7 cellular contexts compared by ENCODE assay signal in the genomic region with DNA sequence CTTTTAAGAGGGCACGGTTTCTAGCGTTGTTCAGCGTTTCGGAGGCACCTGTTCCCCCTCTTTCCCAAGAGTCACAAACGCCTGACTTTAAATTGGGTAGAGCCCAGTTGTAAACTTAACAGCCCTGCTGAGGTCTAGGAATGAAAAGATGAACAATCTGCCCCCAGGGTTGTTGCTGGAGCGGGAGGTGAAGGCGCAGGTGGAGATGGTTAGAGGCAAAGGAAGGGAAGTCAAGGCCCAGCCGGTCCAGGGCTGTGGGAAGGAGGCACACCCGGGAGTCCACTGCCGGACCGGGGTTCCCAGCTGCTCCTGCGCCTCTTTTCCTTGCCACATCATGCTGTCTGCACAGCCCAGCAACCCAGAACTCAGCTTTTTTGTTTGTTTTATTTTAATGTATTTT. TPM values are rescaled to one million over a fixed set of nuclear protein-coding genes. Genes with fewer than 3 reads are reported as not detected.
A peak's percentile ranks its signal among the peaks of the same experiment; 100 is the strongest.
DNase-seq lines count a peak whose midpoint lies in the region; ATAC-seq and TF ChIP-seq lines count a peak whose summit lies in the region.

No MANE protein-coding gene starts in this region.

- H3K27ac Mint-ChIP-seq in activated T-helper 2 cell treated with anti-CD3 and anti-CD28 coated beads, Interferon-gamma antibody, Interleukin-2, Interleukin-4, amounts not matched to agents 10 μg/mL and 5 μg/mL and 100 μg/mL, durations not matched to agents 14 hours and 24 hours and 36 hours, result peak overlapping the region; percentile 20
- H3K27ac Mint-ChIP-seq in stimulated activated effector memory CD8-positive, alpha-beta T cell treated with anti-CD3 and anti-CD28 coated beads, Interleukin-12 subunit alpha, Interleukin-12 subunit beta, amount 100 ng/mL, for 72 hours, result no peak overlapping the region
- H3K27ac Mint-ChIP-seq in HFFc6, result no peak overlapping the region

- H3K4me3 Mint-ChIP-seq in activated T-helper 2 cell treated with anti-CD3 and anti-CD28 coated beads, Interferon-gamma antibody, Interleukin-2, Interleukin-4, amounts not matched to agents 10 μg/mL and 5 μg/mL and 100 μg/mL, durations not matched to agents 14 hours and 24 hours and 36 hours (ENCODE audit: low read depth), result peak overlapping the region; percentile 91
- peak overlapping the region; percentile 90 for H3K4me3 Mint-ChIP-seq in stimulated activated effector memory CD8-positive, alpha-beta T cell treated with anti-CD3 and anti-CD28 coated beads, Interleukin-12 subunit alpha, Interleukin-12 subunit beta, amount 100 ng/mL, for 72 hours
- no peak overlapping the region for H3K4me3 Mint-ChIP-seq in HFFc6

- H3K4me1 ChIP-seq in HUES6 (ENCODE audit: control insufficient read depth, insufficient read depth, low read length) (peaks cover 18% of the 10 kb centered on the region), iPS-18a (ENCODE audit: control insufficient read depth, low read depth, low read length) (peaks cover 17% of the 10 kb centered on the region)

- H3K9me3 ChIP-seq in HUES6 (ENCODE audit: control insufficient read depth, insufficient read depth, low read depth, low read length) (no peaks in the 10 kb centered on the region), iPS-18a (ENCODE audit: control insufficient read depth, low read depth, low read length) (no peaks in the 10 kb centered on the region)

- H3K4me3 ChIP-seq in HUES6 (ENCODE audit: low read depth, low read length) (peak overlapping the region; percentile 86), iPS-18a (ENCODE audit: low read length) (peak overlapping the region; percentile 80)

- H3K36me3 ChIP-seq in HUES6 (ENCODE audit: control insufficient read depth, insufficient read depth, low read length) (peaks cover 1% of the 10 kb centered on the region; the same call in 1 of the 2 replicates), iPS-18a (ENCODE audit: control insufficient read depth, low read depth, low read length) (no peaks in the 10 kb centered on the region)

- H3K9me3 Mint-ChIP-seq in activated T-helper 2 cell treated with anti-CD3 and anti-CD28 coated beads, Interferon-gamma antibody, Interleukin-2, Interleukin-4, amounts not matched to agents 10 μg/mL and 5 μg/mL and 100 μg/mL, durations not matched to agents 14 hours and 24 hours and 36 hours, result no peaks in the 10 kb centered on the region
- H3K9me3 Mint-ChIP-seq in stimulated activated effector memory CD8-positive, alpha-beta T cell treated with anti-CD3 and anti-CD28 coated beads, Interleukin-12 subunit alpha, Interleukin-12 subunit beta, amount 100 ng/mL, for 72 hours, result no peaks in the 10 kb centered on the region
- H3K9me3 Mint-ChIP-seq in HFFc6, result no peaks in the 10 kb centered on the region; the same call in 1 of the 2 replicates

- no peaks in the 10 kb centered on the region for H3K36me3 Mint-ChIP-seq in activated T-helper 2 cell treated with anti-CD3 and anti-CD28 coated beads, Interferon-gamma antibody, Interleukin-2, Interleukin-4, amounts not matched to agents 10 μg/mL and 5 μg/mL and 100 μg/mL, durations not matched to agents 14 hours and 24 hours and 36 hours (ENCODE audit: low read depth)
- H3K36me3 Mint-ChIP-seq in stimulated activated effector memory CD8-positive, alpha-beta T cell treated with anti-CD3 and anti-CD28 coated beads, Interleukin-12 subunit alpha, Interleukin-12 subunit beta, amount 100 ng/mL, for 72 hours, result peaks cover 7% of the 10 kb centered on the region
- H3K36me3 Mint-ChIP-seq in HFFc6 (ENCODE audit: low read depth), result peaks cover 5% of the 10 kb centered on the region; the same call in 1 of the 2 replicates

- H3K27ac ChIP-seq in HUES6 (ENCODE audit: low read depth, low read length) (no peak overlapping the region), iPS-18a (ENCODE audit: low read length) (no peak overlapping the region)

- H3K27me3 Mint-ChIP-seq in activated T-helper 2 cell treated with anti-CD3 and anti-CD28 coated beads, Interferon-gamma antibody, Interleukin-2, Interleukin-4, amounts not matched to agents 10 μg/mL and 5 μg/mL and 100 μg/mL, durations not matched to agents 14 hours and 24 hours and 36 hours (ENCODE audit: low read depth), result peaks cover 25% of the 10 kb centered on the region
- peaks cover 24% of the 10 kb centered on the region for H3K27me3 Mint-ChIP-seq in HFFc6 (ENCODE audit: insufficient read depth)

- DNase-seq in activated T-helper 2 cell treated with anti-CD3 and anti-CD28 coated beads, Interferon-gamma antibody, Interleukin-2, Interleukin-4, amounts not matched to agents 10 μg/mL and 5 μg/mL and 100 μg/mL, durations not matched to agents 14 hours and 24 hours and 36 hours (ENCODE audit: low spot score), result no peak
- DNase-seq in stimulated activated effector memory CD8-positive, alpha-beta T cell treated with anti-CD3 and anti-CD28 coated beads, Interleukin-12 subunit alpha, Interleukin-12 subunit beta, amount 100 ng/mL, for 72 hours (ENCODE audit: low spot score in 2 of 2), result no peak
- DNase-seq in cerebellum (ENCODE audit: low spot score) (no peak), HFFc6 (no peak), foreskin melanocyte (no peak)

- peak overlapping the region; percentile 59 for H3K9ac ChIP-seq in HUES6 (ENCODE audit: low read length)
- H3K9ac ChIP-seq in iPS-18a (ENCODE audit: low read length), result peak overlapping the region; percentile 73

- H3K4me1 Mint-ChIP-seq in activated T-helper 2 cell treated with anti-CD3 and anti-CD28 coated beads, Interferon-gamma antibody, Interleukin-2, Interleukin-4, amounts not matched to agents 10 μg/mL and 5 μg/mL and 100 μg/mL, durations not matched to agents 14 hours and 24 hours and 36 hours (ENCODE audit: low read depth), result peaks cover 35% of the 10 kb centered on the region
- H3K4me1 Mint-ChIP-seq in stimulated activated effector memory CD8-positive, alpha-beta T cell treated with anti-CD3 and anti-CD28 coated beads, Interleukin-12 subunit alpha, Interleukin-12 subunit beta, amount 100 ng/mL, for 72 hours, result peaks cover 27% of the 10 kb centered on the region
- peaks cover 25% of the 10 kb centered on the region for H3K4me1 Mint-ChIP-seq in HFFc6 (ENCODE audit: low read depth)

- H3K27me3 ChIP-seq in HUES6 (ENCODE audit: control insufficient read depth, insufficient read depth, low read length), result peaks cover 18% of the 10 kb centered on the region; the same call in 1 of the 2 replicates
- peaks cover 22% of the 10 kb centered on the region for H3K27me3 ChIP-seq in iPS-18a (ENCODE audit: control insufficient read depth, insufficient read depth, low read length)

- intact Hi-C loops in activated T-helper 2 cell treated with anti-CD3 and anti-CD28 coated beads, Interferon-gamma antibody, Interleukin-2, Interleukin-4, amounts not matched to agents 10 μg/mL and 5 μg/mL and 100 μg/mL, durations not matched to agents 14 hours and 24 hours and 36 hours (cut with micrococcal nuclease), result no loop called here

- TF ChIP-seq CTCF in HFFc6 (IDR thresholded peaks at IDR 0.05), result no peak

- ATAC-seq in stimulated activated effector memory CD8-positive, alpha-beta T cell treated with anti-CD3 and anti-CD28 coated beads, Interleukin-12 subunit alpha, Interleukin-12 subunit beta, amount 100 ng/mL, for 72 hours, result no peak

RNA-seq across cellular contexts. Expression of a gene that starts 0.8 kb away (rescaled TPM):
- total RNA-seq in activated T-helper 2 cell treated with anti-CD3 and anti-CD28 coated beads, Interferon-gamma antibody, Interleukin-2, Interleukin-4, amounts not matched to agents 10 μg/mL and 5 μg/mL and 100 μg/mL, durations not matched to agents 14 hours and 24 hours and 36 hours, result 18.4 and 19.6 TPM in 2 replicates
- total RNA-seq in cerebellum, result 36.8 TPM
- total RNA-seq in HFFc6 (2021; fragmentation: NEBNext Ultra II Directional; extraction: Animal tissue kit (Norgen Biotek cat#: 25700)), result under 1 TPM in 3 of 6 experiments, not detected in 3; 0.15 to 0.52 (median 0.28) TPM

RNA-seq across cellular contexts. Expression of a gene that starts 45.0 kb away (rescaled TPM):
- total RNA-seq in activated T-helper 2 cell treated with anti-CD3 and anti-CD28 coated beads, Interferon-gamma antibody, Interleukin-2, Interleukin-4, amounts not matched to agents 10 μg/mL and 5 μg/mL and 100 μg/mL, durations not matched to agents 14 hours and 24 hours and 36 hours, result 45.4 and 51.1 TPM in 2 replicates
- total RNA-seq in cerebellum, result 20.5 TPM
- 10 to 100 TPM; 72.9 to 96.2 (median 84.5) TPM for total RNA-seq in HFFc6 (2021; fragmentation: NEBNext Ultra II Directional; extraction: Animal tissue kit (Norgen Biotek cat#: 25700))

RNA-seq across cellular contexts. Expression of a gene that starts 52.5 kb away (rescaled TPM):
- not detected in 2 replicates for total RNA-seq in activated T-helper 2 cell treated with anti-CD3 and anti-CD28 coated beads, Interferon-gamma antibody, Interleukin-2, Interleukin-4, amounts not matched to agents 10 μg/mL and 5 μg/mL and 100 μg/mL, durations not matched to agents 14 hours and 24 hours and 36 hours
- 1.2 TPM for total RNA-seq in cerebellum
- not detected for total RNA-seq in HFFc6 (2021; fragmentation: NEBNext Ultra II Directional; extraction: Animal tissue kit (Norgen Biotek cat#: 25700))

RNA-seq across cellular contexts. Expression of a gene that starts 52.6 kb away (rescaled TPM):
- total RNA-seq in activated T-helper 2 cell treated with anti-CD3 and anti-CD28 coated beads, Interferon-gamma antibody, Interleukin-2, Interleukin-4, amounts not matched to agents 10 μg/mL and 5 μg/mL and 100 μg/mL, durations not matched to agents 14 hours and 24 hours and 36 hours, result not detected in 2 replicates
- not detected for total RNA-seq in cerebellum
- total RNA-seq in HFFc6 (2021; fragmentation: NEBNext Ultra II Directional; extraction: Animal tissue kit (Norgen Biotek cat#: 25700)), result not detected

Comparison
In these comparisons a context has a peak if more than half of its experiments do, and no peak if none do; other contexts are left out.
1. RNA of a gene that starts 0.8 kb away (total RNA-seq): 36.8 TPM in cerebellum (single experiment) and 18.4 to 19.6 TPM in activated T-helper 2 cell treated with anti-CD3 and anti-CD28 coated beads, Interferon-gamma antibody, Interleukin-2, Interleukin-4, amounts not matched to agents 10 μg/mL and 5 μg/mL and 100 μg/mL, durations not matched to agents 14 hours and 24 hours and 36 hours; 0.15 to 0.52 TPM in HFFc6; every median in the first group is over 10 times any median in the second.